ENCODE assay signal across 8 cellular contexts in the genomic region with DNA sequence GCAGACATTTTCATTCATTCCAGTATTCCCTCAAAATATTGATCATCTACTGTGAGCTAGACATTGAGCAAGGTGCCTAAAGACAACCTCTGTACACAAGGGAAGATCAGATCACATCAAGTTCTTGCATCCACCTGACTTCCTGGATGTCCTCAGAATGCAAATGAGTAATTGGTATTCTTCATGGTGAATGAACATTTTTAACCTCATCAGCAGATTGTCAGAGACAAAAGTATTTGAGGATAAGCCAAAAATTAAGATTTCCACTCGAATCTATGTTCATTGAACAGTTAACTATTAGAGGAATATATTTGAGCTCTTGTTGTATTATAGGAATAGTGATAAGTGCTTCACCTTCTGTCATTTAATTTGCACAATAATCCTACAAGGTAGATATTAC. TPM values are rescaled to one million over a fixed set of nuclear protein-coding genes. Genes with fewer than 3 reads are reported as not detected.
DNase-seq lines count a peak whose midpoint lies in the region; ATAC-seq, FAIRE-seq and TF ChIP-seq lines count a peak whose summit lies in the region.

No MANE protein-coding gene starts in this region.

- no peak for DNase-seq in BE2C
- DNase-seq in GM12878 (ENCODE audit: low read depth, low spot score) = no peak
- no peak for DNase-seq in mesothelial cell of epicardium (ENCODE audit: low spot score in 2 of 2, unreplicated experiment in 2 of 2)
- no peak for DNase-seq in mucosa of gallbladder (ENCODE audit: low spot score)
- DNase-seq in nucleus accumbens (lab: John Stamatoyannopoulos, UW) = no peak
- DNase-seq in C1 segment of cervical spinal cord (lab: John Stamatoyannopoulos, UW) = no peak

- peak overlapping the region; percentile 92 for H3K4me3 Mint-ChIP-seq in mesothelial cell of epicardium

- no peak for TF ChIP-seq CTCF in BE2C (IDR thresholded peaks at IDR 0.05; ENCODE audit: low read depth, low read length)
- TF ChIP-seq CTCF in GM12878 (IDR thresholded peaks at IDR 0.05 in 2 of 3, conservative IDR thresholded peaks at IDR 0.05 in 1 of 3; ENCODE audit: control insufficient read depth in 2 of 3, extremely low read depth in 1 of 3, insufficient read depth in 1 of 3, low read depth in 3 of 3, low read length in 3 of 3) = no peak
- no peak for TF ChIP-seq CTCF in mesothelial cell of epicardium (IDR thresholded peaks at IDR 0.05; ENCODE audit: unreplicated experiment)

- peaks cover 28% of the 10 kb centered on the region for H3K36me3 Mint-ChIP-seq in mesothelial cell of epicardium

- peak overlapping the region; percentile 92; the same call in 1 of the 2 replicates for H3K9ac ChIP-seq in HUES64 (ENCODE audit: low read depth, low read length)
- peak overlapping the region; percentile 98 for H3K9ac ChIP-seq in GM12878 (ENCODE audit: control insufficient read depth, insufficient read depth, low read length)

- CTCF ChIA-PET in GM12878 (lab: Yijun Ruan, JAX) = interaction anchor here (1.5 kb wide), 2 partner anchors 15 to 198 kb away, joined by 3 to 5 read pairs; no protein-coding TSS in a partner anchor

- FAIRE-seq in GM12878 (lab: Jason Lieb, UNC) = peak; percentile 49

- peaks cover 51% of the 10 kb centered on the region for H3K36me3 ChIP-seq in BE2C
- H3K36me3 ChIP-seq in HUES64 (ENCODE audit: insufficient read depth, low read length) = peaks cover 51% of the 10 kb centered on the region
- no peaks in the 10 kb centered on the region; a peak in 1 of 4 replicates for H3K36me3 ChIP-seq in GM12878 (ENCODE audit: control insufficient read depth in 2 of 2, insufficient read depth in 2 of 2, low read length in 1 of 2)

- in situ Hi-C loops in GM12878 (cut with MboI) = no loop called here

- no peak for TF ChIP-seq POLR2A in GM12878 (IDR thresholded peaks at IDR 0.05; ENCODE audit: low read depth, low read length)

- TF ChIP-seq EP300 in GM12878 (IDR thresholded peaks at IDR 0.05; ENCODE audit: borderline replicate concordance in 1 of 2, control insufficient read depth in 1 of 2, low read depth in 2 of 2, low read length in 2 of 2) = no peak

- H3K27ac ChIP-seq in HUES64 (ENCODE audit: low read depth, low read length) = no peak overlapping the region
- H3K27ac ChIP-seq in GM12878 (ENCODE audit: control insufficient read depth, insufficient read depth) = peak overlapping the region; percentile 98; the same call in 1 of the 2 replicates

- peaks cover 6% of the 10 kb centered on the region for H3K9me3 Mint-ChIP-seq in mesothelial cell of epicardium

- intact Hi-C loops in GM12878 (cut with micrococcal nuclease; ENCODE audit: unreplicated experiment) = no loop called here

- H2AFZ ChIP-seq in GM12878 (ENCODE audit: control insufficient read depth, low read depth, low read length) = no peak overlapping the region

- peak overlapping the region; percentile 83 for H3K4me3 ChIP-seq in BE2C (ENCODE audit: low read depth, low read length)
- peak overlapping the region; percentile 75 for H3K4me3 ChIP-seq in HUES64 (ENCODE audit: low read length)
- peak overlapping the region; percentile 94 for H3K4me3 ChIP-seq in GM12878

- ATAC-seq in GM12878 (0 out of 3 replicates have a peak, but pooled peaks have one; percentile 8), GM21737 (IDR thresholded peaks at IDR 0.05; ENCODE audit: unreplicated experiment) (no peak)

- H3K27ac Mint-ChIP-seq in mesothelial cell of epicardium = peak overlapping the region; percentile 99

- SMC1A ChIA-PET in GM12878 (lab: Charles Lee; ENCODE audit: uncharacterized antibody, unreplicated experiment) = no interaction called here

- H3K9me3 ChIP-seq in BE2C (no peaks in the 10 kb centered on the region), HUES64 (ENCODE audit: insufficient read depth, low read depth, low read length) (no peaks in the 10 kb centered on the region), GM12878 (replicated peaks; ENCODE audit: control insufficient read depth, insufficient read depth, low read length) (no peaks in the 10 kb centered on the region)

- H3K27me3 ChIP-seq in BE2C = no peaks in the 10 kb centered on the region
- H3K27me3 ChIP-seq in HUES64 (ENCODE audit: insufficient read depth, low read length) = no peaks in the 10 kb centered on the region
- no peaks in the 10 kb centered on the region for H3K27me3 ChIP-seq in GM12878 (replicated peaks in 1 of 2; ENCODE audit: control insufficient read depth in 2 of 2, insufficient read depth in 2 of 2, low read length in 1 of 2)

- TF ChIP-seq RAD21 in GM12878 (IDR thresholded peaks at IDR 0.05; ENCODE audit: insufficient read depth, low read depth, low read length) = no peak

- no TSS peak for BruUV-seq in GM12878 (replicated peaks; lab: Mats Ljungman, UMichigan)

- WGBS in HUES64 = 92% methylated on average over 1 of the region's 1 CpG
- WGBS in GM12878 (ENCODE audit: insufficient coverage, insufficient replicate concordance, low lambda C conversion rate, missing lambda C conversion rate) = 33% methylated on average over 1 of the region's 1 CpG

- H3K27me3 Mint-ChIP-seq in mesothelial cell of epicardium (ENCODE audit: low read depth) = no peaks in the 10 kb centered on the region

- peaks cover 30% of the 10 kb centered on the region for H3K4me1 Mint-ChIP-seq in mesothelial cell of epicardium

- RAD21 ChIA-PET in GM12878 (lab: Charles Lee; ENCODE audit: unreplicated experiment) = no interaction called here

- H3K79me2 ChIP-seq in GM12878 (ENCODE audit: control insufficient read depth, insufficient read depth, low read length) = peaks cover 31% of the 10 kb centered on the region

- H3K4me1 ChIP-seq in BE2C (peaks cover 6% of the 10 kb centered on the region; the same call in 1 of the 2 replicates), HUES64 (ENCODE audit: insufficient read depth, low read length) (peaks cover 24% of the 10 kb centered on the region), GM12878 (ENCODE audit: control insufficient read depth, insufficient read depth, low read length) (peaks cover 5% of the 10 kb centered on the region; the same call in 1 of the 2 replicates)

- H4K20me1 ChIP-seq in GM12878 (ENCODE audit: control insufficient read depth, insufficient read depth) = no peaks in the 10 kb centered on the region

- H3K4me2 ChIP-seq in GM12878 (ENCODE audit: control insufficient read depth, insufficient read depth) = peak overlapping the region; percentile 79

- POLR2A ChIA-PET in GM12878 (lab: Charles Lee) = interaction anchor here (0.6 to 0.9 kb wide), 2 partner anchors 35 to 320 kb away, joined by 3 to 4 read pairs; no protein-coding TSS in a partner anchor

TF ChIP-seq in GM12878, 131 proteins besides CTCF, POLR2A, EP300 and RAD21:
- TF ChIP-seq SMAD5 (IDR thresholded peaks at IDR 0.05; ENCODE audit: low read depth) (no peak), MTA3 (IDR thresholded peaks at IDR 0.05; ENCODE audit: borderline replicate concordance, low read length) (no peak), CBX3 (IDR thresholded peaks at IDR 0.05; ENCODE audit: borderline replicate concordance, low read depth) (no peak), MXI1 (IDR thresholded peaks at IDR 0.05; ENCODE audit: low read depth, low read length) (no peak), TCF12 (IDR thresholded peaks at IDR 0.05; ENCODE audit: low read depth, low read length) (no peak)

RNA-seq across cellular contexts. Expression of a gene that starts 1.3 kb away (rescaled TPM):
- 17.1 TPM for polyA plus RNA-seq in BE2C (2012; ENCODE audit: insufficient read depth, insufficient read length, low read depth)
- polyA plus RNA-seq in HUES64 (2013, experiment 1 of 2) = 59.3 TPM
- polyA plus RNA-seq in HUES64 (2013, experiment 2 of 2) = 56.4 TPM
- 125 and 131 TPM in 2 replicates for total RNA-seq in GM12878 (2013; cell fraction: nucleolus; rRNA removed)
- 27.8 and 38.0 TPM in 2 replicates for total RNA-seq in GM12878 (2014; rRNA removed)
- total RNA-seq in GM12878 (2014; rRNA removed; fragmentation: Illumina TruSeq; extraction: Trizol) = 38.9 and 39.6 TPM in 2 replicates
- 26.0 and 28.2 TPM in 2 replicates for total RNA-seq in GM12878 (2021)
- 5.5 TPM for polyA plus RNA-seq in GM12878 (2011; ENCODE audit: low read depth)
- 41.2 and 69.4 TPM in 2 replicates for polyA plus RNA-seq in GM12878 (2011; rRNA removed)
- polyA plus RNA-seq in GM12878 (2011; cell fraction: cytosol; rRNA removed) = 10.0 and 11.7 TPM in 2 replicates
- polyA plus RNA-seq in GM12878 (2011; cell fraction: nucleus; rRNA removed) = 43.4 and 47.2 TPM in 2 replicates
- 10.2 and 15.3 TPM in 2 replicates for polyA plus RNA-seq in GM12878 (2012)
- polyA plus RNA-seq in GM12878 (2014; fragmentation: Illumina TruSeq; extraction: Trizol) = 31.2 and 37.8 TPM in 2 replicates
- 1 to 10 TPM; 7.6 to 9.2 TPM for polyA plus RNA-seq in GM12878 (2014; fragmentation: Nextera tagmentation; extraction: Ambion mirVana)
- 16.9 and 19.5 TPM in 2 replicates for polyA plus RNA-seq in GM12878 (2014; rRNA removed)
- polyA plus RNA-seq in GM12878 (2016; fragmentation: Nextera tagmentation; extraction: Ambion mirVana) = 10 to 100 TPM; 25.9 to 27.5 TPM
- 29.2 and 51.3 TPM in 2 replicates for polyA minus RNA-seq in GM12878 (2011; rRNA and poly(A)+ RNA removed)
- polyA minus RNA-seq in GM12878 (2011; cell fraction: cytosol; rRNA and poly(A)+ RNA removed) = 12.4 and 15.9 TPM in 2 replicates
- polyA minus RNA-seq in GM12878 (2011; cell fraction: nucleus; rRNA and poly(A)+ RNA removed) = 34.5 and 54.7 TPM in 2 replicates
- total RNA-seq in mesothelial cell of epicardium = 62.7 to 65.3 TPM (median 63.6 TPM) in 3 replicates
- 24.1 TPM for total RNA-seq in mucosa of gallbladder
